ENCODE assay signal across 13 cellular contexts in the genomic region with DNA sequence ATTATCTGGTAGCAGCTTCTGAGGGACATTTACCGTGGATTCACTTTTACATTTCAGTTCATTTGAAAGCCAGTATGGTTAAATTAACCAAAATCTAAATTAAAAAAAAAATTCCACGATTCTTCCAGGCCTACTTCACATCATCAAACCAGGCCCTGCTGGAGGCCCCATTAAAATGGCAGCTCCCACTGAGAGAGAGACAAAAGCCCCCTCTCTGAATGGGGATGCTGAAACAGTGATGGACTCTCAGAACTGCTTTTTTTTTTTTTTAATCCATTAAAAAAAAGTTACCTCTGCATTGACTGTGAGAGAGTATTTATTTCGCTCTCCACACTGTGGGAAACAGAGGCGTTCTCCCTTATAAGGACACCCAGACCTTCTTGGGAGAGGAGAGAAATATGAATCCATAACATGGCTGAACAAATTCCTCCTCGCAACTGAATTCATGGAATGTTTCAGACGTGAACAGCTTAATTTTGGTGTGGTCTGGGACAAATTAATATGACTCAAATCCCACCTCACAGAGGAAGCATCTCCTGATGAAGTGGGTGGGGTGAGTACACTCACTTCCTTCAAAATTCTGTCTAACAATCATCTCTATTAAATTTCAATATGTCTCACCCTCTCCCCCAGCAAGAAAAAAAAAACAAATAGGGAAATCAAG.
DNase-seq lines count a peak whose midpoint lies in the region; FAIRE-seq and TF ChIP-seq lines count a peak whose summit lies in the region.
"Had no signal": no experiment of that assay in that cellular context is flagged by ENCODE, and none has a peak within 500 bp of the region (broad histone marks: within the 10 kb centered on the region; RNA-seq: fewer than 3 reads in every experiment).

No MANE protein-coding gene starts in this region.

- no peaks in the 10 kb centered on the region for H3K9me3 Mint-ChIP-seq in nephron
- H3K9me3 Mint-ChIP-seq: activated T-helper 2 cell treated with anti-CD3 and anti-CD28 coated beads, Interferon-gamma antibody, Interleukin-2, Interleukin-4, amounts not matched to agents 10 μg/mL and 5 μg/mL and 100 μg/mL, durations not matched to agents 14 hours and 24 hours and 36 hours had no signal

- TF ChIP-seq EP300 in H1 (IDR thresholded peaks at IDR 0.05; ENCODE audit: borderline replicate concordance in 1 of 2, low read depth in 2 of 2, low read length in 2 of 2) = no peak

- H3K23me2 ChIP-seq in H1 (ENCODE audit: low read depth, low read length) = peaks cover 10% of the 10 kb centered on the region; the same call in 1 of the 2 replicates

- no peak overlapping the region for H4K5ac ChIP-seq in H1 (ENCODE audit: insufficient read length, low read depth, low read length)

- peaks cover 2% of the 10 kb centered on the region; the same call in 1 of the 2 replicates for H3K79me1 ChIP-seq in H1 (ENCODE audit: low read depth, low read length)

- CTCF ChIA-PET in H1 (lab: Charles Lee; ENCODE audit: partially characterized antibody) (interaction anchor here (1.1 to 2.9 kb wide), 4 partner anchors 11 to 439 kb away, joined by 3 to 6 read pairs (median 4); no protein-coding TSS in a partner anchor), HEK293T (lab: Yijun Ruan, JAX) (no interaction called here)

- H4K91ac ChIP-seq in H1 (replicated peaks; ENCODE audit: insufficient read length, low read length) = no peak overlapping the region

- H3K4me3 ChIP-seq in NT2/D1 (ENCODE audit: insufficient read length, low read depth) (no peak overlapping the region), H1 (ENCODE audit: extremely low read depth in 1 of 4, insufficient read depth in 2 of 4, low read depth in 3 of 4, low read length in 4 of 4) (peak overlapping the region; percentile 50 to 65 (median 52); a peak in 5 of 8 replicates), right atrium auricular region (no peak overlapping the region)

- no peak overlapping the region for H3K56ac ChIP-seq in H1 (replicated peaks; ENCODE audit: insufficient read length, low read depth, low read length)

- no peak overlapping the region for H3K4ac ChIP-seq in H1 (replicated peaks; ENCODE audit: insufficient read length, low read depth, low read length)

- no peak overlapping the region for H3K18ac ChIP-seq in H1 (ENCODE audit: extremely low read depth, low read length)

- no peak overlapping the region for H2BK15ac ChIP-seq in H1 (ENCODE audit: low read length)

- no peaks in the 10 kb centered on the region for H3K27me3 Mint-ChIP-seq in nephron (ENCODE audit: low read depth)

- peak overlapping the region in 1 of 3 experiments; percentile 19 for H3K4me3 Mint-ChIP-seq in nephron

- H3K36me3 Mint-ChIP-seq in nephron (ENCODE audit: low read depth) = no peaks in the 10 kb centered on the region

- H3K4me2 ChIP-seq in H1 (ENCODE audit: insufficient read depth in 1 of 2, low read depth in 2 of 2, low read length in 2 of 2) = peak overlapping the region; percentile 100

- peak overlapping the region; percentile 95; the same call in 1 of the 2 replicates for H2AFZ ChIP-seq in H1 (ENCODE audit: low read length)

- WGBS in H1 (ENCODE audit: extremely low coverage in 1 of 2, insufficient coverage in 1 of 2, insufficient read length in 1 of 2, insufficient replicate concordance in 2 of 2, low coverage in 1 of 2, low lambda C conversion rate in 2 of 2, missing lambda C conversion rate in 1 of 2), 2 experiments = 11% methylated on average over 6 of the region's 6 CpGs; no CpG with 5 or more reads in 1 of the 2 experiments

- H2BK12ac ChIP-seq in H1 (ENCODE audit: low read depth, low read length) = no peak overlapping the region

- peak; percentile 36 for FAIRE-seq in H1 (lab: Jason Lieb, UNC)
- FAIRE-seq: D721Med had no signal

- no peaks in the 10 kb centered on the region for H3K36me3 ChIP-seq in NT2/D1 (ENCODE audit: insufficient read depth, insufficient read length, low read length)
- H3K36me3 ChIP-seq in H1 (ENCODE audit: control insufficient read depth in 2 of 4, insufficient read depth in 4 of 4, low read length in 3 of 4) = no peaks in the 10 kb centered on the region
- H3K36me3 ChIP-seq in right atrium auricular region = no peaks in the 10 kb centered on the region

- H2BK5ac ChIP-seq in H1 (ENCODE audit: low read depth, low read length) = no peak overlapping the region

- H3K23ac ChIP-seq in H1 (ENCODE audit: insufficient read length) = no peak overlapping the region

- no peak overlapping the region for H4K8ac ChIP-seq in H1 (ENCODE audit: extremely low read depth, insufficient read depth, low read length)

- H3K14ac ChIP-seq in H1 (ENCODE audit: insufficient read length) = no peak overlapping the region

- H3K27me3 ChIP-seq in NT2/D1 (ENCODE audit: insufficient read depth, insufficient read length) (no peaks in the 10 kb centered on the region), H1 (replicated peaks in 1 of 4; ENCODE audit: control insufficient read depth in 3 of 4, extremely low read depth in 1 of 4, insufficient read depth in 3 of 4, low read length in 3 of 4) (peaks cover 2 to 16% (median 10%) of the 10 kb centered on the region in 4 experiments; a peak in 5 of 7 replicates), right atrium auricular region (no peaks in the 10 kb centered on the region)

- H3K4me1 ChIP-seq in NT2/D1 (ENCODE audit: insufficient read depth, insufficient read length) (no peaks in the 10 kb centered on the region), H1 (replicated peaks in 1 of 4; ENCODE audit: control insufficient read depth in 3 of 4, insufficient read depth in 4 of 4, low read length in 3 of 4) (peaks cover 6 to 25% (median 13%) of the 10 kb centered on the region in 4 experiments), right atrium auricular region (peaks cover 0 to 3% of the 10 kb centered on the region in 2 donors)

- H2BK20ac ChIP-seq in H1 (ENCODE audit: low read length) = 0 out of 2 replicates have a peak overlapping the region, but pooled peaks have one; percentile 15

- no peak for TF ChIP-seq POLR2A in H1 (IDR thresholded peaks at IDR 0.05; ENCODE audit: control extremely low read depth in 1 of 2, low read depth in 2 of 2, low read length in 2 of 2)

- no peak overlapping the region for H2BK120ac ChIP-seq in H1 (replicated peaks; ENCODE audit: low read depth, low read length)

- peak overlapping the region; percentile 55 to 80 (median 60) for H3K27ac Mint-ChIP-seq in nephron
- H3K27ac Mint-ChIP-seq: activated T-helper 2 cell treated with anti-CD3 and anti-CD28 coated beads, Interferon-gamma antibody, Interleukin-2, Interleukin-4, amounts not matched to agents 10 μg/mL and 5 μg/mL and 100 μg/mL, durations not matched to agents 14 hours and 24 hours and 36 hours had no signal

- H2AK5ac ChIP-seq in H1 (ENCODE audit: low read depth, low read length) = no peak overlapping the region

- DNase-seq in EH (ENCODE audit: low read depth) (peak; percentile 93), NT2/D1 (ENCODE audit: low read depth, low spot score) (peak; percentile 74), H1 (ENCODE audit: low read depth in 1 of 2, low spot score in 2 of 2) (peak in 1 of 2 experiments; percentile 58), nucleus accumbens (lab: John Stamatoyannopoulos, UW) (no peak), HEK293T (ENCODE audit: extremely low spot score) (no peak), right atrium auricular region (ENCODE audit: low spot score) (no peak), GM13976 (ENCODE audit: low spot score) (no peak)
- DNase-seq: activated CD4-positive, CD25-positive, alpha-beta regulatory T cell; effector CD4-positive, alpha-beta T cell; SIG-M5 had no signal

- H3K9ac ChIP-seq in NT2/D1 (ENCODE audit: insufficient read length, low read depth) (no peak overlapping the region), H1 (replicated peaks in 1 of 4; ENCODE audit: extremely low read depth in 1 of 4, low read depth in 3 of 4, low read length in 3 of 4) (peak overlapping the region in 1 of 4 experiments; percentile 44; a peak in 2 of 7 replicates)

- H3K4me1 Mint-ChIP-seq in nephron = peaks cover 11% of the 10 kb centered on the region

- in situ Hi-C loops in GM13976 (cut with MboI; ENCODE audit: low sequenced_read_pairs, unreplicated experiment) = no loop called here

- H3K27ac ChIP-seq in H1 (ENCODE audit: low read depth, low read length) = no peak overlapping the region
- no peak overlapping the region for H3K27ac ChIP-seq in right atrium auricular region

- H4K20me1 ChIP-seq in H1 (replicated peaks in 1 of 2; ENCODE audit: control insufficient read depth in 1 of 2, insufficient read depth in 2 of 2, low read length in 2 of 2) = no peaks in the 10 kb centered on the region

- POLR2A ChIA-PET in H1 (lab: Charles Lee; ENCODE audit: partially characterized antibody) = interaction anchor here (0.9 to 1.3 kb wide), 3 partner anchors 164 to 456 kb away, joined by 3 to 4 read pairs (median 3); no protein-coding TSS in a partner anchor
- POLR2A ChIA-PET in HEK293T (lab: Yijun Ruan, JAX) = no interaction called here

- TF ChIP-seq RAD21 in H1 (IDR thresholded peaks at IDR 0.05 in 1 of 2, conservative IDR thresholded peaks at IDR 0.05 in 1 of 2; ENCODE audit: low read depth in 2 of 2, low read length in 2 of 2) = no peak

- H3K9me3 ChIP-seq in NT2/D1 (ENCODE audit: insufficient read depth, low read length) = no peaks in the 10 kb centered on the region
- H3K9me3 ChIP-seq in H1 (ENCODE audit: insufficient read depth in 2 of 2, low read depth in 1 of 2, low read length in 1 of 2) = no peaks in the 10 kb centered on the region
- no peaks in the 10 kb centered on the region for H3K9me3 ChIP-seq in right atrium auricular region

- H3K79me2 ChIP-seq in H1 (ENCODE audit: control insufficient read depth in 1 of 2, insufficient read depth in 2 of 2, low read length in 2 of 2) = no peaks in the 10 kb centered on the region

- TF ChIP-seq CTCF in H1 (IDR thresholded peaks at IDR 0.05; ENCODE audit: control extremely low read depth in 1 of 3, insufficient read depth in 1 of 3, low read depth in 1 of 3, low read length in 3 of 3) = no peak
- TF ChIP-seq CTCF in nephron (IDR thresholded peaks at IDR 0.05; ENCODE audit: unreplicated experiment in 3 of 3) = no peak
- no peak for TF ChIP-seq CTCF in right atrium auricular region (IDR thresholded peaks at IDR 0.05)
- no peak for TF ChIP-seq CTCF in GM13976 (IDR thresholded peaks at IDR 0.05; ENCODE audit: borderline replicate concordance, control extremely low read depth, extremely low read depth, insufficient read depth, missing control alignments)

TF ChIP-seq in H1, 55 proteins besides CTCF, POLR2A, EP300 and RAD21 (continues in another document):
- TF ChIP-seq ASH2L (IDR thresholded peaks at IDR 0.05; ENCODE audit: low read length) = peak; percentile 12
- TF ChIP-seq YY1 (IDR thresholded peaks at IDR 0.05; ENCODE audit: low read depth, low read length) = peak; percentile 84
- TF ChIP-seq HDAC2 (IDR thresholded peaks at IDR 0.05; ENCODE audit: borderline replicate concordance in 1 of 2, low read depth in 2 of 2, low read length in 2 of 2) = 0 out of 4 replicates have a peak, but pooled peaks of 1 of the 2 experiments have one; percentile 29

Comparison
In these comparisons a context has a peak if more than half of its experiments do, and no peak if none do; other contexts are left out.
1. DNase-seq: peak in EH (single experiment) and NT2/D1 (single experiment); none in nucleus accumbens (0 of 56), HEK293T (single experiment), right atrium auricular region (single experiment) and GM13976 (single experiment).
2. H3K4me3 ChIP-seq: peak in H1 (4 of 4); none in NT2/D1 (single experiment) and right atrium auricular region (0 of 2).